ENCODE assay signal across 25 cellular contexts in genomic region chr7:122858310-122858709, GRCh38.
"Had no signal": no experiment of that assay in that cellular context is flagged by ENCODE, and none has a peak within 500 bp of the region (broad histone marks: within the 10 kb centered on the region; RNA-seq: fewer than 3 reads in every experiment).

No MANE protein-coding gene starts in this region.

- DNase-seq: activated CD4-positive, alpha-beta T cell treated with anti-CD3 and anti-CD28 coated beads, Interleukin-2, amount 50 U/mL, for 1 hour; activated CD4-positive, CD25-positive, alpha-beta regulatory T cell treated with anti-CD3 and anti-CD28 coated beads, Interleukin-2, amount 50 U/mL, for 72 hours; activated CD8-positive, alpha-beta T cell treated with anti-CD3 and anti-CD28 coated beads for 36 hours; activated gamma-delta T cell treated with Interleukin-2 at 50 U/mL for 16 hours; activated naive CD4-positive, alpha-beta T cell treated with anti-CD3 and anti-CD28 coated beads, Interleukin-2, amount 50 U/mL, for 16 hours; activated naive CD8-positive, alpha-beta T cell treated with anti-CD3 and anti-CD28 coated beads, Interleukin-2, amount 50 U/mL, for 24 hours; activated T-cell treated with anti-CD3 and anti-CD28 coated beads, Interleukin-2, amount 50 U/mL, for 4 hours; anterior cingulate cortex; cerebellar nuclear complex; colonic mucosa; effector CD8-positive, alpha-beta T cell; gastrocnemius medialis; glutamatergic neuron; left colon; lower lobe of right lung; mesenchymal stem cell; naive thymus-derived CD8-positive, alpha-beta T cell; nucleus accumbens; psoas muscle; stimulated activated CD4-positive, alpha-beta T cell treated with anti-CD3 and anti-CD28 coated beads, Interleukin-15, amount 100 ng/mL, for 24 hours; stimulated activated CD4-positive, alpha-beta T cell treated with anti-CD3 and anti-CD28 coated beads, Interleukin-2, amount 100 ng/mL, for 24 hours; stimulated activated naive CD4-positive, alpha-beta T cell; T-helper 2 cell; tibial artery; upper lobe of right lung had no signal
